In genomic region chr6:89148016-89148750, GRCh38 we compare ENCODE assay signal across 9 cellular contexts. TPM values are rescaled to one million over a fixed set of nuclear protein-coding genes. Genes with fewer than 3 reads are reported as not detected.
DNase-seq lines count a peak whose midpoint lies in the region; ATAC-seq and TF ChIP-seq lines count a peak whose summit lies in the region.
"Had no signal": no experiment of that assay in that cellular context is flagged by ENCODE, and none has a peak within 500 bp of the region (broad histone marks: within the 10 kb centered on the region; RNA-seq: fewer than 3 reads in every experiment).

No MANE protein-coding gene starts in this region.

- ATAC-seq in PC-3 (no peak), GM19395 (IDR thresholded peaks at IDR 0.05; ENCODE audit: unreplicated experiment) (no peak), GM21381 (IDR thresholded peaks at IDR 0.05; ENCODE audit: unreplicated experiment) (no peak)
- ATAC-seq in effector memory CD8-positive, alpha-beta T cell (replicated peaks): no peak
- ATAC-seq: sciatic nerve had no signal

- H3K36me3 ChIP-seq in PC-3 (ENCODE audit: low read depth, low read length): no peaks in the 10 kb centered on the region

- H3K4me3 ChIP-seq in PC-3 (ENCODE audit: low read length): peak overlapping the region; percentile 87; the same call in 1 of the 2 replicates

- peaks cover 7 to 25% of the 10 kb centered on the region in 2 donors for H3K4me1 Mint-ChIP-seq in effector memory CD8-positive, alpha-beta T cell (ENCODE audit: low read depth in 2 of 2)

- H3K4me3 Mint-ChIP-seq in effector memory CD8-positive, alpha-beta T cell: peak overlapping the region; percentile 41 to 44

- H3K27ac ChIP-seq in PC-3 (ENCODE audit: low read length): no peak overlapping the region

- no peaks in the 10 kb centered on the region for H3K9me3 Mint-ChIP-seq in effector memory CD8-positive, alpha-beta T cell

- CTCF ChIA-PET in PC-3 (lab: Charles Lee): no interaction called here

- no peak for TF ChIP-seq CTCF in PC-3 (conservative IDR thresholded peaks at IDR 0.05; ENCODE audit: low read depth, low read length)

- H3K9me2 ChIP-seq in PC-3 (replicated peaks; ENCODE audit: low read length): no peaks in the 10 kb centered on the region

- H2AFZ ChIP-seq in PC-3 (ENCODE audit: low read length): no peak overlapping the region

- H3K9ac ChIP-seq in PC-3 (ENCODE audit: low read length): no peak overlapping the region

- H3K79me2 ChIP-seq in PC-3 (ENCODE audit: low read length): peaks cover 38% of the 10 kb centered on the region

- no peaks in the 10 kb centered on the region for H3K27me3 ChIP-seq in PC-3 (ENCODE audit: low read length)

- DNase-seq in ELF-1 (ENCODE audit: low read depth, low spot score): peak; percentile 10
- peak; percentile 20 for DNase-seq in PC-3
- no peak for DNase-seq in effector memory CD8-positive, alpha-beta T cell
- DNase-seq in stimulated activated CD4-positive, alpha-beta T cell treated with anti-CD3 and anti-CD28 coated beads, Interleukin-2, amount 100 ng/mL, for 24 hours: peak; percentile 38 to 44
- no peak for DNase-seq in UCSD-AML1 (lab: John Stamatoyannopoulos, UW; ENCODE audit: unreplicated experiment)
- no peak for DNase-seq in NCI-H2171 (lab: John Stamatoyannopoulos, UW)

- peaks cover 4% of the 10 kb centered on the region for H3K36me3 Mint-ChIP-seq in effector memory CD8-positive, alpha-beta T cell (ENCODE audit: insufficient read depth)

- no peaks in the 10 kb centered on the region for H3F3A ChIP-seq in PC-3 (ENCODE audit: low read length, unreplicated experiment)

- no TSS peak for BruUV-seq in PC-3 (replicated peaks; lab: Mats Ljungman, UMichigan)

- H3K27me3 Mint-ChIP-seq in effector memory CD8-positive, alpha-beta T cell: no peaks in the 10 kb centered on the region

- no peak overlapping the region for H3K27ac Mint-ChIP-seq in effector memory CD8-positive, alpha-beta T cell

- no peaks in the 10 kb centered on the region for H4K20me1 ChIP-seq in PC-3 (ENCODE audit: low read length)

- H3K9me3 ChIP-seq in PC-3 (ENCODE audit: low read length): no peaks in the 10 kb centered on the region

- intact Hi-C loops in PC-3 (cut with micrococcal nuclease): no loop called here

- H3K4me2 ChIP-seq in PC-3 (ENCODE audit: low read length): peak overlapping the region; percentile 99

- POLR2A ChIA-PET in PC-3 (lab: Charles Lee; ENCODE audit: unreplicated experiment): no interaction called here

- H3K4me1 ChIP-seq in PC-3 (ENCODE audit: insufficient read depth, low read length): peaks cover 16% of the 10 kb centered on the region

RNA-seq across cellular contexts. Expression of gene PM20D2, which starts 2.3 kb away (rescaled TPM):
- 17.3 and 21.0 TPM in 2 replicates for total RNA-seq in PC-3 (2014; rRNA removed)

RNA-seq across cellular contexts. Expression of gene SRSF12, which starts 30.3 kb away (rescaled TPM):
- total RNA-seq in PC-3 (2014; rRNA removed): not detected in 2 replicates

Comparison
In these comparisons a context has a peak if more than half of its experiments do, and no peak if none do; other contexts are left out.
1. DNase-seq: peak in ELF-1 (single experiment), PC-3 (single experiment) and stimulated activated CD4-positive, alpha-beta T cell treated with anti-CD3 and anti-CD28 coated beads, Interleukin-2, amount 100 ng/mL, for 24 hours (2 of 2); none in effector memory CD8-positive, alpha-beta T cell (0 of 3), UCSD-AML1 (single experiment) and NCI-H2171 (single experiment).